9 cellular contexts compared by ENCODE assay signal in the genomic region with DNA sequence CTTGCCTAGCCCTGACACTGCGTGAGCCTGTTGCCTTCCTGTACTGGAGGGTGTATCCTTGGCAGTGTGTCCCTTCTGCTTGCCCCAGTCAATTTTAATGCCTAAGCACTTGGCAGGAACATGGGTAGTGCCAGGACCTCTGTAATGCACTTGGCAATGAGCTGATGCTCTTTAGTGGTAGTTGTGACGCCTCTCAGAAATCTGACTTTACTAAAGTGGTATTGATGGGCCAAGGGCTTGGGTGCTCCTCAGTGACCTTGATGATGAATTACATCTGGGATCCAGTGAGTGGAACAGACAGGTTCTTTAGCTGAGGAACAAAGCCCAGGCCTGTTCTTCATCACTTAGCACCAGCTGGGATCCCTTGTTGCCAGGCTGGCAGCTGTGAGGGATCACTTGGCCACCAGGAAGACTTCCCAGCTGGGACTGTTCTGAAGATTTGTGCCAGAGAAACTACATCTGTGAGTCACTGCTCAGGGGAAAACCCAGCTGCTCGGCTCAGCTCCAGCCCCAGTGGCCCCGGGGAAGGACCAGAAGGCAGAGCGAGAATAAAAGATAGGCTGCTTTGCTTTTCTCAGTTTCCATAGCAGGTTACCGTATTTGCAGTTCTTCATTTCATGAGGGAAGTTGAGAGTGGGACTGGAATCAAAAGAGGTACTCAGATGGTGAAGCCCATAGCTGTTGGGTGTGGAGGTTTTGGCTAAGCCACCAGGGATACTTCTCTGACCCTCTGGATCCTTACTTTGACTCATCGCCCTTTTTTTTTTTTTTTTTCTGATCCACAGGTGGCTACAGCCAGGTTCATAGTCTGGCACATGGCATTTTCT. TPM values are rescaled to one million over a fixed set of nuclear protein-coding genes. Genes with fewer than 3 reads are reported as not detected.
A peak's percentile ranks its signal among the peaks of the same experiment; 100 is the strongest.
DNase-seq lines count a peak whose midpoint lies in the region; ATAC-seq and TF ChIP-seq lines count a peak whose summit lies in the region.
"Had no signal": no experiment of that assay in that cellular context is flagged by ENCODE, and none has a peak within 500 bp of the region (broad histone marks: within the 10 kb centered on the region; RNA-seq: fewer than 3 reads in every experiment).

No MANE protein-coding gene starts in this region.

- peak overlapping the region; percentile 70 to 73 for H3K4me3 Mint-ChIP-seq in effector memory CD8-positive, alpha-beta T cell

- no peaks in the 10 kb centered on the region for H3K27me3 Mint-ChIP-seq in effector memory CD8-positive, alpha-beta T cell

- no peaks in the 10 kb centered on the region for H4K20me1 ChIP-seq in BLaER1 treated with 17β-estradiol and CSF1 and Interleukin-3, amounts not matched to agents 10 nM and 100 nM

- no peak overlapping the region for H3K4me3 ChIP-seq in BLaER1 treated with 17β-estradiol and CSF1 and Interleukin-3, amounts not matched to agents 10 nM and 100 nM
- H3K4me3 ChIP-seq in uterus, result no peak overlapping the region
- no peak overlapping the region for H3K4me3 ChIP-seq in H7 (ENCODE audit: insufficient read depth, low read depth, low read length)

- peak overlapping the region; percentile 32 to 69 (median 47); a peak in 19 of 22 replicates for H3K4me2 ChIP-seq in BLaER1 treated with 17β-estradiol and CSF1 and Interleukin-3, amounts not matched to agents 10 nM and 100 nM

- H3K27ac Mint-ChIP-seq in effector memory CD8-positive, alpha-beta T cell, result no peak overlapping the region

- peak overlapping the region in 3 of 11 experiments; percentile 31 to 70 (median 52); a peak in 5 of 22 replicates for H3K27ac ChIP-seq in BLaER1 treated with 17β-estradiol and CSF1 and Interleukin-3, amounts not matched to agents 10 nM and 100 nM
- H3K27ac ChIP-seq in uterus, result no peak overlapping the region

- no peaks in the 10 kb centered on the region for H3K9me3 ChIP-seq in BLaER1 treated with 17β-estradiol and CSF1 and Interleukin-3, amounts not matched to agents 10 nM and 100 nM (replicated peaks in 1 of 11)
- H3K9me3 ChIP-seq in uterus, result no peaks in the 10 kb centered on the region

- peaks cover 63% of the 10 kb centered on the region in 2 donors for H3K4me1 Mint-ChIP-seq in effector memory CD8-positive, alpha-beta T cell (ENCODE audit: low read depth in 2 of 2)

- intact Hi-C loops in uterus (cut with DNase I; ENCODE audit: low total_unique reads), result loop anchor here (5.0 kb wide), 1 partner anchor 133 kb away; no protein-coding TSS in a partner anchor

- H3K9ac ChIP-seq in BLaER1 treated with 17β-estradiol and CSF1 and Interleukin-3, amounts not matched to agents 10 nM and 100 nM, result peak overlapping the region in 2 of 11 experiments; percentile 6 to 29; a peak in 2 of 22 replicates

- DNase-seq in activated CD4-positive, alpha-beta T cell treated with anti-CD3 and anti-CD28 coated beads, Interleukin-2, amount 50 U/mL, for 4 hours, result peak; percentile 64 to 65
- peak; percentile 32 to 45 (median 43) for DNase-seq in effector memory CD8-positive, alpha-beta T cell
- DNase-seq in pons (ENCODE audit: low spot score), result peak; percentile 68
- peak; percentile 60 to 81 for DNase-seq in uterus
- DNase-seq in H7, result no peak

- H3K4me1 ChIP-seq in BLaER1 treated with 17β-estradiol and CSF1 and Interleukin-3, amounts not matched to agents 10 nM and 100 nM, result peaks cover 36 to 93% (median 52%) of the 10 kb centered on the region in 10 experiments
- H3K4me1 ChIP-seq in uterus, result peaks cover 0 to 3% of the 10 kb centered on the region in 2 donors

- no peaks in the 10 kb centered on the region for H3K36me3 ChIP-seq in BLaER1 treated with 17β-estradiol and CSF1 and Interleukin-3, amounts not matched to agents 10 nM and 100 nM
- no peaks in the 10 kb centered on the region for H3K36me3 ChIP-seq in uterus
- no peaks in the 10 kb centered on the region for H3K36me3 ChIP-seq in H7 (replicated peaks; ENCODE audit: control insufficient read depth, insufficient read depth, low read length)

- TF ChIP-seq POLR2A in uterus (IDR thresholded peaks at IDR 0.05), result no peak

- no peaks in the 10 kb centered on the region for H3K36me3 Mint-ChIP-seq in effector memory CD8-positive, alpha-beta T cell (ENCODE audit: insufficient read depth)

- H3K9me3 Mint-ChIP-seq in effector memory CD8-positive, alpha-beta T cell, result peaks cover 0 to 1% of the 10 kb centered on the region in 2 donors

- no peaks in the 10 kb centered on the region for H3K27me3 ChIP-seq in BLaER1 treated with 17β-estradiol and CSF1 and Interleukin-3, amounts not matched to agents 10 nM and 100 nM
- no peaks in the 10 kb centered on the region for H3K27me3 ChIP-seq in uterus
- no peaks in the 10 kb centered on the region; the same call in 1 of the 2 replicates for H3K27me3 ChIP-seq in H7 (ENCODE audit: control insufficient read depth, insufficient read depth, low read length)

- TF ChIP-seq CTCF in uterus (IDR thresholded peaks at IDR 0.05), result no peak

- peak; percentile 50 for ATAC-seq in GM19467 (IDR thresholded peaks at IDR 0.05; ENCODE audit: unreplicated experiment)
- peak; percentile 46 for ATAC-seq in HG03521 (IDR thresholded peaks at IDR 0.05; ENCODE audit: unreplicated experiment)
- ATAC-seq in effector memory CD8-positive, alpha-beta T cell (replicated peaks), result peak; percentile 34

RNA-seq across cellular contexts. Expression of gene KCNA2, which starts 28.5 kb away (rescaled TPM):
- under 1 TPM in 2 of 4 donors, not detected in 2; 0.21 to 0.62 TPM for total RNA-seq in uterus
- total RNA-seq in H7 (2014; rRNA removed; shearing (Covaris generic)), result 0.03 and 0.04 TPM in 2 replicates
- total RNA-seq: glomerular endothelial cell had no signal

RNA-seq across cellular contexts. Expression of gene KCNA3, which starts 40.1 kb away (rescaled TPM):
- 1 to 10 TPM; 1.3 to 5.6 (median 2.0) TPM for total RNA-seq in uterus
- total RNA-seq in H7 (2014; rRNA removed; shearing (Covaris generic)), result 0.48 and 0.59 TPM in 2 replicates
- total RNA-seq: glomerular endothelial cell had no signal
